Comparison of ENCODE assay signal across 29 cellular contexts in the genomic region with DNA sequence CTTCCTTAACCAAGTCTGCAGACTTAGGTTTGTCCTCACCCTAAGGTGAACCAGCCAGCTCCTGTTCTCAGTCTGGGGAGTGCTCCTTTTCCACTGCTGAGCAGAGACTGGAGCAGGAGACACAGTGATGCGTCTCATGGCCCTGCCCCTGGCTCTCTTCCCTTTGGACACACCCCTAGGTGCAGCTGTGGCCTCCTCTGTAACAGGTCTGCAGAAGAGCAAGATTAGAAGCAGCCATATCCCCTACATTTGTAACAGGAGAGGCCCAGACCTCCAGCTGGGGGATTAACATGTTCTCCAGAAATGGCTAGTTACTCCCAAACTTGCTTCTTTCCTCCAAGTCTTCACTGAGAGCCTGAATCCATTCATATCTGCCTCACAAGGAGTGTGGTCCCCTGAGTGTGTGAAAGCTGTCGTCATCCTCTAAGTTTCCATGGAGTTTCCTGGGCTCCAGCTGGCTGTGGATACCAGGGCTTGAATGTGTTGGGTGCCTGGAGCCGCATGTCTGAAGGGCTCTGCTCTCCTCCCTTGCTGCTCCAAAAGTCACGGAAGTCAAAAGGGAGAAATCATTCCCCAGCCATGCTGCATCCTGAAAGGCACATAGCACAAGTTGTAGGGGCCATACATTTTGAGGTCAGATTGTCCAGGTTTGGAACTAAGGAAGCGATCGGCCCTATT. TPM values are rescaled to one million over a fixed set of nuclear protein-coding genes. Genes with fewer than 3 reads are reported as not detected.
DNase-seq lines count a peak whose midpoint lies in the region; ATAC-seq and TF ChIP-seq lines count a peak whose summit lies in the region.
"Had no signal": no experiment of that assay in that cellular context is flagged by ENCODE, and none has a peak within 500 bp of the region (broad histone marks: within the 10 kb centered on the region; RNA-seq: fewer than 3 reads in every experiment).

No MANE protein-coding gene starts in this region.

- WGBS in mesendoderm (ENCODE audit: extremely low coverage, insufficient coverage, low lambda C conversion rate) = no CpG with 5 or more reads among the region's 6 CpGs

- no peak for DNase-seq in GM23338 (ENCODE audit: low spot score)
- DNase-seq in HuH-7.5 (ENCODE audit: low spot score) = peak; percentile 15
- DNase-seq in epithelial cell of esophagus (ENCODE audit: low read depth) = peak; percentile 49
- DNase-seq in mesendoderm = peak; percentile 52
- DNase-seq in stimulated activated naive CD8-positive, alpha-beta T cell treated with anti-CD3 and anti-CD28 coated beads, Interleukin-15, Interleukin-2, amounts not matched to agents 100 U/mL and 50 U/mL, for 24 hours = no peak
- no peak for DNase-seq in lower lobe of right lung
- DNase-seq: activated CD4-positive, alpha-beta memory T cell treated with anti-CD3 and anti-CD28 coated beads, Interleukin-2, amount 10 ng/mL, durations not matched to agents 7 days and 5 days; activated CD4-positive, alpha-beta T cell treated with anti-CD3 and anti-CD28 coated beads for 1 hour; activated CD8-positive, alpha-beta memory T cell treated with anti-CD3 and anti-CD28 coated beads, Interleukin-2, amount 50 U/mL, for 4 hours; activated naive CD4-positive, alpha-beta T cell; CD8-positive, alpha-beta memory T cell; DMS 273 treated with DMSO at 0.1 percent for 48 hours; H7; MV-4-11; natural killer cell; NCI-H146; NCI-H510A; occipital lobe; psoas muscle; SHP77 treated with DMSO at 0.1 percent for 48 hours; stimulated activated CD4-positive, alpha-beta T cell treated with anti-CD3 and anti-CD28 coated beads, Interleukin-4, amount 100 ng/mL, for 24 hours; tibial artery had no signal

- H3K4me1 Mint-ChIP-seq in GM23338 = peaks cover 6% of the 10 kb centered on the region; the same call in 2 of the 3 replicates

- H3K4me2 ChIP-seq in GM23338 = no peak overlapping the region
- no peak overlapping the region for H3K4me2 ChIP-seq in mesendoderm (ENCODE audit: low read length)

- H3K79me1 ChIP-seq in mesendoderm (ENCODE audit: low read length) = no peaks in the 10 kb centered on the region

- ATAC-seq in GM23338 (peak; percentile 44), GM21737 (IDR thresholded peaks at IDR 0.05; ENCODE audit: unreplicated experiment) (no peak), lower lobe of right lung (no peak)
- no peak for ATAC-seq in stimulated activated naive CD8-positive, alpha-beta T cell treated with anti-CD3 and anti-CD28 coated beads, Interleukin-15, Interleukin-2, amounts not matched to agents 100 U/mL and 50 U/mL, for 24 hours
- ATAC-seq: left lung, natural killer cell, psoas muscle had no signal

- H3K79me2 ChIP-seq in GM23338 (replicated peaks; ENCODE audit: insufficient read depth) (no peaks in the 10 kb centered on the region), mesendoderm (ENCODE audit: control insufficient read depth, insufficient read depth, low read length) (no peaks in the 10 kb centered on the region)

- H2BK15ac ChIP-seq in mesendoderm (replicated peaks; ENCODE audit: low read depth) = no peak overlapping the region

- no peak overlapping the region for H3K56ac ChIP-seq in mesendoderm (ENCODE audit: low read length)

- no peaks in the 10 kb centered on the region for H3K9me2 ChIP-seq in GM23338 (ENCODE audit: insufficient read depth)

- H3K9me3 Mint-ChIP-seq in GM23338 = no peaks in the 10 kb centered on the region
- H3K9me3 Mint-ChIP-seq: activated CD4-positive, alpha-beta memory T cell treated with anti-CD3 and anti-CD28 coated beads, Interleukin-2, amount 10 ng/mL, durations not matched to agents 7 days and 5 days; CD8-positive, alpha-beta memory T cell; mesothelial cell of epicardium; natural killer cell had no signal

- H3K27me3 Mint-ChIP-seq in GM23338 (ENCODE audit: insufficient read depth, low read depth, poor library complexity) = peaks cover 5% of the 10 kb centered on the region

- no peak overlapping the region for H3K4me3 Mint-ChIP-seq in GM23338
- H3K4me3 Mint-ChIP-seq: activated CD4-positive, alpha-beta memory T cell treated with anti-CD3 and anti-CD28 coated beads, Interleukin-2, amount 10 ng/mL, durations not matched to agents 7 days and 5 days; CD8-positive, alpha-beta memory T cell; mesothelial cell of epicardium; natural killer cell had no signal

- H3K27ac Mint-ChIP-seq in GM23338 = no peak overlapping the region
- H3K27ac Mint-ChIP-seq: activated CD4-positive, alpha-beta memory T cell treated with anti-CD3 and anti-CD28 coated beads, Interleukin-2, amount 10 ng/mL, durations not matched to agents 7 days and 5 days; CD8-positive, alpha-beta memory T cell; mesothelial cell of epicardium; natural killer cell had no signal

- no peak overlapping the region for H3K18ac ChIP-seq in mesendoderm (ENCODE audit: low read length)

- H3K36me3 Mint-ChIP-seq in GM23338 (ENCODE audit: low read depth) = no peaks in the 10 kb centered on the region
- H3K36me3 Mint-ChIP-seq: CD8-positive, alpha-beta memory T cell; mesothelial cell of epicardium; natural killer cell had no signal

- H3K27ac ChIP-seq in GM23338 (ENCODE audit: low read depth) (no peak overlapping the region), mesendoderm (ENCODE audit: low read depth, low read length) (no peak overlapping the region), lower lobe of right lung (no peak overlapping the region)
- H3K27ac ChIP-seq: left lung, psoas muscle, tibial artery had no signal

- H3K23ac ChIP-seq in mesendoderm (ENCODE audit: low read length) = no peak overlapping the region

- H2AFZ ChIP-seq in GM23338 = peak overlapping the region; percentile 14; the same call in 1 of the 2 replicates

- H3K4ac ChIP-seq in mesendoderm (ENCODE audit: low read depth, low read length) = no peak overlapping the region

- H3F3A ChIP-seq in GM23338 (replicated peaks; ENCODE audit: low read depth) = no peaks in the 10 kb centered on the region

- no peak overlapping the region for H2BK5ac ChIP-seq in mesendoderm (ENCODE audit: low read length)

- no peak for TF ChIP-seq CTCF in GM23338 (conservative IDR thresholded peaks at IDR 0.05; ENCODE audit: low read depth in 2 of 2)
- no peak for TF ChIP-seq CTCF in epithelial cell of esophagus (IDR thresholded peaks at IDR 0.05; ENCODE audit: insufficient read depth, low read depth, low read length, missing control alignments)
- TF ChIP-seq CTCF in lower lobe of right lung (IDR thresholded peaks at IDR 0.05) = no peak

- H2BK120ac ChIP-seq in mesendoderm (ENCODE audit: low read depth, low read length) = no peak overlapping the region

- no peak overlapping the region for H3K4me3 ChIP-seq in GM23338
- no peak overlapping the region for H3K4me3 ChIP-seq in epithelial cell of esophagus (ENCODE audit: low read length)
- H3K4me3 ChIP-seq in mesendoderm (ENCODE audit: low read length) = no peak overlapping the region
- no peak overlapping the region for H3K4me3 ChIP-seq in lower lobe of right lung
- H3K4me3 ChIP-seq: left lung, psoas muscle, tibial artery had no signal

- H4K20me1 ChIP-seq in GM23338 (replicated peaks; ENCODE audit: insufficient read depth) = no peaks in the 10 kb centered on the region

- H3K9ac ChIP-seq in mesendoderm (ENCODE audit: low read length) = no peak overlapping the region

- H3K27me3 ChIP-seq in GM23338 (ENCODE audit: insufficient read depth) (no peaks in the 10 kb centered on the region), mesendoderm (ENCODE audit: insufficient read depth, low read length, poor library complexity) (no peaks in the 10 kb centered on the region), lower lobe of right lung (ENCODE audit: low read depth) (no peaks in the 10 kb centered on the region)
- H3K27me3 ChIP-seq: left lung, tibial artery had no signal

- H3K9me3 ChIP-seq in lower lobe of right lung = no peaks in the 10 kb centered on the region
- H3K9me3 ChIP-seq: left lung, psoas muscle, tibial artery had no signal

- no peak overlapping the region for H2AK5ac ChIP-seq in mesendoderm (ENCODE audit: low read length)

- no peak overlapping the region for H4K8ac ChIP-seq in mesendoderm (ENCODE audit: low read depth, low read length)

- no peak overlapping the region for H4K5ac ChIP-seq in mesendoderm (ENCODE audit: low read length)

- H3K4me1 ChIP-seq in GM23338 (ENCODE audit: insufficient read depth) = no peaks in the 10 kb centered on the region
- no peaks in the 10 kb centered on the region for H3K4me1 ChIP-seq in mesendoderm (ENCODE audit: control insufficient read depth, low read depth, low read length)
- H3K4me1 ChIP-seq in lower lobe of right lung = peaks cover 19% of the 10 kb centered on the region
- H3K4me1 ChIP-seq: left lung had no signal

- no peaks in the 10 kb centered on the region for H3K36me3 ChIP-seq in GM23338 (ENCODE audit: insufficient read depth)
- no peaks in the 10 kb centered on the region for H3K36me3 ChIP-seq in mesendoderm (ENCODE audit: control insufficient read depth, insufficient read depth, low read length)
- H3K36me3 ChIP-seq in lower lobe of right lung = no peaks in the 10 kb centered on the region
- H3K36me3 ChIP-seq: left lung, tibial artery had no signal

- intact Hi-C loops in lower lobe of right lung (cut with DNase I) = no loop called here

TF ChIP-seq in GM23338, 12 proteins besides CTCF, POLR2A, EP300 and RAD21:
- TF ChIP-seq JUNB (IDR thresholded peaks at IDR 0.05; ENCODE audit: unreplicated experiment) (no peak), ZNF331 (CRISPR knock-in tag; IDR thresholded peaks at IDR 0.05; ENCODE audit: low read depth) (no peak), CREB1 (CRISPR knock-in tag; IDR thresholded peaks at IDR 0.05; ENCODE audit: low read depth) (no peak)

RNA-seq across cellular contexts. Expression of gene PPP1R14C, which starts 57.7 kb away (rescaled TPM):
- total RNA-seq in GM23338 (2014; rRNA removed; shearing (Covaris generic)) = 0.62 and 1.4 TPM in 2 replicates
- 0.90 and 1.1 TPM in 2 replicates for polyA plus RNA-seq in GM23338 (2016; fragmentation: Nextera tagmentation; extraction: Ambion mirVana)
- 0.59 TPM for polyA plus RNA-seq in mesendoderm (2013, experiment 1 of 2)
- 0.57 TPM for polyA plus RNA-seq in mesendoderm (2013, experiment 2 of 2)
- total RNA-seq in lower lobe of right lung = 15.4 TPM
- total RNA-seq: dermis microvascular lymphatic vessel endothelial cell, HepG2, LHCN-M2, natural killer cell had no signal
- polyA plus RNA-seq: fibroblast of lung, HepG2 had no signal

Comparison
In these comparisons a context has a peak if more than half of its experiments do, and no peak if none do; other contexts are left out.
1. DNase-seq: peak in HuH-7.5 (single experiment), epithelial cell of esophagus (single experiment) and mesendoderm (single experiment); none in GM23338 (single experiment), stimulated activated naive CD8-positive, alpha-beta T cell treated with anti-CD3 and anti-CD28 coated beads, Interleukin-15, Interleukin-2, amounts not matched to agents 100 U/mL and 50 U/mL, for 24 hours (single experiment) and lower lobe of right lung (single experiment).